25 cellular contexts compared by ENCODE assay signal in genomic region chr14:102663031-102663430, GRCh38.
DNase-seq lines count a peak whose midpoint lies in the region; ATAC-seq and TF ChIP-seq lines count a peak whose summit lies in the region.
"Had no signal": no experiment of that assay in that cellular context is flagged by ENCODE, and none has a peak within 500 bp of the region (broad histone marks: within the 10 kb centered on the region; RNA-seq: fewer than 3 reads in every experiment).

No MANE protein-coding gene starts in this region.

- H3K27me3 ChIP-seq in HL-60 (ENCODE audit: insufficient read depth, poor library complexity, severe bottlenecking), result no peaks in the 10 kb centered on the region
- no peaks in the 10 kb centered on the region for H3K27me3 ChIP-seq in neutrophil
- H3K27me3 ChIP-seq: adrenal gland, brain microvascular endothelial cell, esophagus muscularis mucosa, gastroesophageal sphincter, tibial nerve had no signal

- H3K27ac ChIP-seq in HL-60 (replicated peaks), result peak overlapping the region; percentile 79
- peak overlapping the region; percentile 82 for H3K27ac ChIP-seq in neutrophil
- H3K27ac ChIP-seq: brain microvascular endothelial cell, esophagus muscularis mucosa, gastroesophageal sphincter, tibial nerve had no signal

- H3K4me3 ChIP-seq in HL-60 (replicated peaks; ENCODE audit: insufficient read depth, low read length) (no peak overlapping the region), fibroblast of villous mesenchyme (ENCODE audit: low read depth, low read length) (no peak overlapping the region), neutrophil (ENCODE audit: low read depth in 1 of 2, low read length in 1 of 2) (peak overlapping the region in 1 of 2 experiments; percentile 26)
- H3K4me3 ChIP-seq: adrenal gland, esophagus muscularis mucosa, gastroesophageal sphincter, tibial nerve had no signal

- H3K9me3 ChIP-seq in T-helper 17 cell (ENCODE audit: control insufficient read depth, low read length, poor library complexity, severe bottlenecking) (no peaks in the 10 kb centered on the region), neutrophil (no peaks in the 10 kb centered on the region)
- H3K9me3 ChIP-seq: adrenal gland, esophagus muscularis mucosa, gastroesophageal sphincter, tibial nerve had no signal

- peak overlapping the region; percentile 55 for H3K27ac Mint-ChIP-seq in T-helper 17 cell
- H3K27ac Mint-ChIP-seq in activated T-cell treated with anti-CD3 and anti-CD28 coated beads, Interleukin-2, amount 50 U/mL, for 24 hours, result no peak overlapping the region
- H3K27ac Mint-ChIP-seq: activated CD4-positive, alpha-beta memory T cell treated with anti-CD3 and anti-CD28 coated beads, Interleukin-2, amount 10 ng/mL, durations not matched to agents 7 days and 5 days; effector memory CD8-positive, alpha-beta T cell; HFFc6 had no signal

- H3K27me3 Mint-ChIP-seq in T-helper 17 cell, result no peaks in the 10 kb centered on the region
- H3K27me3 Mint-ChIP-seq in activated T-cell treated with anti-CD3 and anti-CD28 coated beads, Interleukin-2, amount 50 U/mL, for 24 hours, result no peaks in the 10 kb centered on the region
- H3K27me3 Mint-ChIP-seq: activated CD4-positive, alpha-beta memory T cell treated with anti-CD3 and anti-CD28 coated beads, Interleukin-2, amount 10 ng/mL, durations not matched to agents 7 days and 5 days; effector memory CD8-positive, alpha-beta T cell had no signal

- no peak overlapping the region for H3K4me3 Mint-ChIP-seq in T-helper 17 cell
- no peak overlapping the region for H3K4me3 Mint-ChIP-seq in activated T-cell treated with anti-CD3 and anti-CD28 coated beads, Interleukin-2, amount 50 U/mL, for 24 hours
- H3K4me3 Mint-ChIP-seq: activated CD4-positive, alpha-beta memory T cell treated with anti-CD3 and anti-CD28 coated beads, Interleukin-2, amount 10 ng/mL, durations not matched to agents 7 days and 5 days; CD14-positive monocyte; effector memory CD8-positive, alpha-beta T cell; HFFc6 had no signal

- no peak for ATAC-seq in T-helper 17 cell
- no peak for ATAC-seq in HG02852 (IDR thresholded peaks at IDR 0.05; ENCODE audit: unreplicated experiment)
- ATAC-seq in HG02970 (IDR thresholded peaks at IDR 0.05; ENCODE audit: low FRiP score, unreplicated experiment), result no peak
- ATAC-seq: activated CD4-positive, CD25-positive, alpha-beta regulatory T cell treated with anti-CD3 and anti-CD28 coated beads, Interleukin-2, amount 50 U/mL, for 24 hours; effector memory CD8-positive, alpha-beta T cell; gastroesophageal sphincter had no signal

- peaks cover 84 to 98% of the 10 kb centered on the region in 2 experiments for H3K4me1 ChIP-seq in neutrophil (ENCODE audit: control insufficient read depth in 1 of 2, insufficient read depth in 1 of 2, low read depth in 1 of 2, low read length in 1 of 2)

- peaks cover 31% of the 10 kb centered on the region for H3K4me1 Mint-ChIP-seq in T-helper 17 cell
- peaks cover 53% of the 10 kb centered on the region for H3K4me1 Mint-ChIP-seq in activated T-cell treated with anti-CD3 and anti-CD28 coated beads, Interleukin-2, amount 50 U/mL, for 24 hours (ENCODE audit: low read depth)
- H3K4me1 Mint-ChIP-seq: activated CD4-positive, alpha-beta memory T cell treated with anti-CD3 and anti-CD28 coated beads, Interleukin-2, amount 10 ng/mL, durations not matched to agents 7 days and 5 days had no signal

- no peaks in the 10 kb centered on the region for H3K9me3 Mint-ChIP-seq in activated T-cell treated with anti-CD3 and anti-CD28 coated beads, Interleukin-2, amount 50 U/mL, for 24 hours
- H3K9me3 Mint-ChIP-seq: activated CD4-positive, alpha-beta memory T cell treated with anti-CD3 and anti-CD28 coated beads, Interleukin-2, amount 10 ng/mL, durations not matched to agents 7 days and 5 days; CD14-positive monocyte; effector memory CD8-positive, alpha-beta T cell; HFFc6 had no signal

- DNase-seq in HL-60 (ENCODE audit: low read depth in 1 of 2, low spot score in 1 of 2) (peak in 1 of 2 experiments; percentile 53), T-helper 17 cell (no peak), fibroblast of villous mesenchyme (ENCODE audit: low read depth) (peak; percentile 38), NCI-H2171 (lab: John Stamatoyannopoulos, UW) (no peak)
- DNase-seq in activated T-cell treated with anti-CD3 and anti-CD28 coated beads, Interleukin-2, amount 50 U/mL, for 24 hours, result no peak
- DNase-seq: activated CD4-positive, alpha-beta memory T cell treated with anti-CD3 and anti-CD28 coated beads, Interleukin-2, amount 10 ng/mL, durations not matched to agents 7 days and 5 days; activated effector memory CD4-positive, alpha-beta T cell treated with anti-CD3 and anti-CD28 coated beads, Interleukin-2, amount 50 U/mL, for 16 hours; adrenal gland; brain microvascular endothelial cell; effector memory CD8-positive, alpha-beta T cell; HFFc6; Kasumi-1; kidney glomerular epithelial cell; mammary epithelial cell; NCI-H1092; NCI-H187 treated with DMSO at 0.1 percent for 48 hours; nucleus accumbens had no signal

- TF ChIP-seq CTCF in HL-60 (IDR thresholded peaks at IDR 0.05; ENCODE audit: insufficient read depth, low read length) (no peak), fibroblast of villous mesenchyme (IDR thresholded peaks at IDR 0.05; ENCODE audit: insufficient read depth, low read depth, low read length) (no peak), neutrophil (IDR thresholded peaks at IDR 0.05) (no peak)

- H3K36me3 Mint-ChIP-seq in T-helper 17 cell (ENCODE audit: low read depth), result no peaks in the 10 kb centered on the region
- H3K36me3 Mint-ChIP-seq in activated T-cell treated with anti-CD3 and anti-CD28 coated beads, Interleukin-2, amount 50 U/mL, for 24 hours (ENCODE audit: low read depth), result no peaks in the 10 kb centered on the region

- no peaks in the 10 kb centered on the region for H3K36me3 ChIP-seq in neutrophil
- H3K36me3 ChIP-seq: adrenal gland, brain microvascular endothelial cell, esophagus muscularis mucosa, gastroesophageal sphincter, tibial nerve had no signal
